In the genomic region with DNA sequence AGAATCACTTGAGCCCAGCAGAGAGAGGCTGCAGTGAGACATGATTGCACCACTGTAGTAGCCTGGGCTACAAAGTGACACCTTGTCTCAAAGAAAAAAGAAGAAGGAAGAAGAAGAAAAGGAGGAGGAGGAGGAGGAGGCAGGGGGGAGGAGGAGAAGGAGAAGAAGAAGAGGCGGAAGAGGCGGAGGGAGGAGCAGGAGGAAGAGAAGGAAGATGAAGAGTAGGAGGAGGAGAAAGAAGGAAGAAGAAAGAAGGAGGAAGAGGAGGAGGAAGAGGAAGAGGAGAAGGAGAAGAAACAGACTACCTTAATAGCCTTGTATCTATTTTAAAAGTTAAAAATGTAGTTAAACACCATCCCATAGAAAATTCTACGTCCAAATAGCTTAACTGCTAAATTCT, we compare ENCODE assay signal across 26 cellular contexts.
"Had no signal": no experiment of that assay in that cellular context is flagged by ENCODE, and none has a peak within 500 bp of the region (broad histone marks: within the 10 kb centered on the region; RNA-seq: fewer than 3 reads in every experiment).

No MANE protein-coding gene starts in this region.

- H3K27me3 Mint-ChIP-seq: brain; effector memory CD8-positive, alpha-beta T cell; stimulated activated naive B cell treated with anti-CD40 and anti-IgM and Interleukin-4, amounts not matched to agents 10 μg/mL and 1 μg/mL and 100 μg/mL, for 72 hours had no signal

- H3K9me3 ChIP-seq: ascending aorta, gastrocnemius medialis, mucosa of descending colon, pancreas, prostate gland had no signal

- H3K4me3 Mint-ChIP-seq: brain; effector memory CD8-positive, alpha-beta T cell; nephron progenitor cell; stimulated activated naive B cell treated with anti-CD40 and anti-IgM and Interleukin-4, amounts not matched to agents 10 μg/mL and 1 μg/mL and 100 μg/mL, for 72 hours had no signal

- DNase-seq: activated CD4-positive, alpha-beta T cell treated with anti-CD3 and anti-CD28 coated beads for 48 hours; activated CD4-positive, alpha-beta T cell treated with anti-CD3 and anti-CD28 coated beads, Interleukin-2, amount 50 U/mL, for 48 hours; activated CD8-positive, alpha-beta memory T cell treated with anti-CD3 and anti-CD28 coated beads for 24 hours; activated gamma-delta T cell treated with Interleukin-2 at 50 U/mL for 16 hours; cortex of kidney; effector memory CD8-positive, alpha-beta T cell; erythroblast; gastrocnemius medialis; glutamatergic neuron; left ventricle myocardium inferior; mucosa of descending colon; nephron progenitor cell; pancreas; retina; stimulated activated CD4-positive, alpha-beta T cell treated with anti-CD3 and anti-CD28 coated beads, Interleukin-4, amount 100 ng/mL, for 4 hours; stimulated activated CD8-positive, alpha-beta memory T cell treated with anti-CD3 and anti-CD28 coated beads, Interleukin-4, amount 100 ng/mL, for 48 hours; stimulated activated naive B cell treated with anti-CD40 and anti-IgM and Interleukin-4, amounts not matched to agents 10 μg/mL and 1 μg/mL and 100 μg/mL, for 72 hours; WERI-Rb-1 had no signal

- H3K27me3 ChIP-seq: ascending aorta, gastrocnemius medialis, pancreas had no signal

- H3K4me1 Mint-ChIP-seq: brain; nephron progenitor cell; stimulated activated naive B cell treated with anti-CD40 and anti-IgM and Interleukin-4, amounts not matched to agents 10 μg/mL and 1 μg/mL and 100 μg/mL, for 72 hours had no signal

- H3K4me3 ChIP-seq: ascending aorta, gastrocnemius medialis, left ventricle myocardium inferior, lung, mucosa of descending colon, pancreas, prostate gland, skin epidermis had no signal

- H3K9me3 Mint-ChIP-seq: activated naive CD4-positive, alpha-beta T cell treated with anti-CD3 and anti-CD28 coated beads, Interleukin-2, amount 50 U/mL, for 72 hours; effector memory CD8-positive, alpha-beta T cell had no signal

- H3K27ac Mint-ChIP-seq: activated naive CD4-positive, alpha-beta T cell treated with anti-CD3 and anti-CD28 coated beads, Interleukin-2, amount 50 U/mL, for 72 hours; brain; nephron progenitor cell; stimulated activated naive B cell treated with anti-CD40 and anti-IgM and Interleukin-4, amounts not matched to agents 10 μg/mL and 1 μg/mL and 100 μg/mL, for 72 hours had no signal

- H3K36me3 ChIP-seq: gastrocnemius medialis, pancreas, prostate gland, WERI-Rb-1 had no signal

- H3K4me1 ChIP-seq: ascending aorta, gastrocnemius medialis, left ventricle myocardium inferior, pancreas, prostate gland had no signal

- ATAC-seq: activated CD4-positive, CD25-positive, alpha-beta regulatory T cell treated with anti-CD3 and anti-CD28 coated beads, Interleukin-2, amount 50 U/mL, for 24 hours; activated naive CD4-positive, alpha-beta T cell treated with anti-CD3 and anti-CD28 coated beads, Interleukin-2, amount 50 U/mL, for 72 hours; effector memory CD8-positive, alpha-beta T cell; gastrocnemius medialis; mucosa of descending colon; pancreas; sciatic nerve; stimulated activated naive B cell treated with anti-CD40 and anti-IgM and Interleukin-4, amounts not matched to agents 10 μg/mL and 1 μg/mL and 100 μg/mL, for 72 hours had no signal

- H3K27ac ChIP-seq: ascending aorta, gastrocnemius medialis, left ventricle myocardium inferior, pancreas, prostate gland, skin epidermis, WERI-Rb-1 had no signal
